In the genomic region with DNA sequence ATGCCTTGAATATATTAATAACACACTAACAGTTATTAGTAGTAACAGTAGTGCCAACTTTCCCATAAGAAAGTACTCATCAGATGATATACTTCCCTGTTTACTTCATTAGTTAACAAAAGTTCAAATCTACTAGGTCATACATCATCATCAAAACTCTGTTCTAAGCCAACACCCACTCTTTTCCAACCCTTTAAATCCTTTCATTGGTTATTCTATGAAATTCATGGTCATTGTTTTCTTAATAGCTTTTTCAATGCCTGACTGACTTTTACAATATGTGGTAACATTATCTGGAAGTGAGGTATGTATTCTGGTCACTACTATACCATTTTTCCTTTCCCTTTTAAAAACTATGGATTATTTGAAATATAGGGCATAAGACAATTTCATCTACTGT, we compare ENCODE assay signal across 17 cellular contexts. TPM values are rescaled to one million over a fixed set of nuclear protein-coding genes. Genes with fewer than 3 reads are reported as not detected.
A peak's percentile ranks its signal among the peaks of the same experiment; 100 is the strongest.
DNase-seq lines count a peak whose midpoint lies in the region; ATAC-seq and TF ChIP-seq lines count a peak whose summit lies in the region.
"Had no signal": no experiment of that assay in that cellular context is flagged by ENCODE, and none has a peak within 500 bp of the region (broad histone marks: within the 10 kb centered on the region; RNA-seq: fewer than 3 reads in every experiment).

No MANE protein-coding gene starts in this region.

- no peaks in the 10 kb centered on the region for H3K9me3 ChIP-seq in HEK293 (ENCODE audit: control insufficient read depth, insufficient read depth, low read depth, low read length)
- no peaks in the 10 kb centered on the region for H3K9me3 ChIP-seq in PC-3 (ENCODE audit: low read length)
- H3K9me3 ChIP-seq: BE2C; BLaER1 treated with 17β-estradiol and CSF1 and Interleukin-3, amounts not matched to agents 10 nM and 100 nM; HAP-1 had no signal

- H3K27ac ChIP-seq in HEK293 (ENCODE audit: extremely low read depth, low read depth, low read length) (no peak overlapping the region), PC-3 (ENCODE audit: low read length) (no peak overlapping the region)
- H3K27ac ChIP-seq: 22Rv1; BLaER1 treated with 17β-estradiol and CSF1 and Interleukin-3, amounts not matched to agents 10 nM and 100 nM had no signal

- no peaks in the 10 kb centered on the region for H3K9me3 Mint-ChIP-seq in CD14-positive monocyte

- TF ChIP-seq CTCF in HEK293 (tag by site-specific recombination; IDR thresholded peaks at IDR 0.05) (no peak), PC-3 (conservative IDR thresholded peaks at IDR 0.05; ENCODE audit: low read depth, low read length) (no peak), CD14-positive monocyte (IDR thresholded peaks at IDR 0.05) (no peak)

- no peak overlapping the region for H3K9ac ChIP-seq in PC-3 (ENCODE audit: low read length)
- H3K9ac ChIP-seq: BLaER1 treated with 17β-estradiol and CSF1 and Interleukin-3, amounts not matched to agents 10 nM and 100 nM had no signal

- H3K27me3 ChIP-seq in PC-3 (ENCODE audit: low read length), result peaks cover 17% of the 10 kb centered on the region; the same call in 1 of the 2 replicates
- H3K27me3 ChIP-seq: BLaER1 treated with 17β-estradiol and CSF1 and Interleukin-3, amounts not matched to agents 10 nM and 100 nM had no signal

- H3K27me3 Mint-ChIP-seq in CD14-positive monocyte (ENCODE audit: low read depth in 3 of 3), result peaks cover 0 to 6% (median 0%) of the 10 kb centered on the region in 3 donors

- no TSS peak for BruUV-seq in PC-3 (replicated peaks; lab: Mats Ljungman, UMichigan)

- H3K79me2 ChIP-seq in PC-3 (ENCODE audit: low read length), result no peaks in the 10 kb centered on the region

- no peaks in the 10 kb centered on the region for H4K20me1 ChIP-seq in PC-3 (ENCODE audit: low read length)
- H4K20me1 ChIP-seq: BLaER1 treated with 17β-estradiol and CSF1 and Interleukin-3, amounts not matched to agents 10 nM and 100 nM had no signal

- H3K4me1 ChIP-seq in HEK293 (ENCODE audit: control insufficient read depth, insufficient read depth, low read length), result no peaks in the 10 kb centered on the region
- H3K4me1 ChIP-seq in PC-3 (ENCODE audit: insufficient read depth, low read length), result no peaks in the 10 kb centered on the region
- H3K4me1 ChIP-seq: BE2C; BLaER1 treated with 17β-estradiol and CSF1 and Interleukin-3, amounts not matched to agents 10 nM and 100 nM; HAP-1 had no signal

- no peak overlapping the region for H3K4me3 Mint-ChIP-seq in CD14-positive monocyte
- H3K4me3 Mint-ChIP-seq: CD4-positive, alpha-beta memory T cell had no signal

- H2AFZ ChIP-seq in PC-3 (ENCODE audit: low read length), result no peak overlapping the region

- POLR2A ChIA-PET in HEK293 (lab: Yijun Ruan, JAX) (no interaction called here), PC-3 (lab: Charles Lee; ENCODE audit: unreplicated experiment) (no interaction called here)

- ATAC-seq in PC-3 (peak; percentile 42), HG02852 (IDR thresholded peaks at IDR 0.05; ENCODE audit: unreplicated experiment) (no peak)

- H3K27ac Mint-ChIP-seq in CD14-positive monocyte, result no peak overlapping the region
- H3K27ac Mint-ChIP-seq: CD4-positive, alpha-beta memory T cell had no signal

- H3K4me3 ChIP-seq in HEK293 (ENCODE audit: low read depth, low read length), result no peak overlapping the region
- no peak overlapping the region for H3K4me3 ChIP-seq in PC-3 (ENCODE audit: low read length)
- H3K4me3 ChIP-seq: BLaER1 treated with 17β-estradiol and CSF1 and Interleukin-3, amounts not matched to agents 10 nM and 100 nM; HAP-1 had no signal

- DNase-seq in DMS53 (lab: John Stamatoyannopoulos, UW) (peak; percentile 12), DMS53 treated with DMSO at 0.1 percent for 48 hours (lab: John Stamatoyannopoulos, UW; ENCODE audit: unreplicated experiment) (no peak), PC-3 (no peak), CD14-positive monocyte (ENCODE audit: low spot score) (no peak)
- DNase-seq: ACHN; AML-193; BE2C; CD4-positive, alpha-beta memory T cell; COR-L47; DMS 273 treated with DMSO at 0.1 percent for 48 hours; DND-41; GOT3 had no signal

- no peaks in the 10 kb centered on the region for H3K4me1 Mint-ChIP-seq in CD14-positive monocyte
- H3K4me1 Mint-ChIP-seq: CD4-positive, alpha-beta memory T cell had no signal

- no peaks in the 10 kb centered on the region for H3F3A ChIP-seq in PC-3 (ENCODE audit: low read length, unreplicated experiment)

- H3K36me3 ChIP-seq in HEK293 (ENCODE audit: control insufficient read depth in 2 of 2, insufficient read depth in 1 of 2, low read length in 2 of 2), result no peaks in the 10 kb centered on the region
- H3K36me3 ChIP-seq in PC-3 (ENCODE audit: low read depth, low read length), result no peaks in the 10 kb centered on the region
- H3K36me3 ChIP-seq: BE2C; BLaER1 treated with 17β-estradiol and CSF1 and Interleukin-3, amounts not matched to agents 10 nM and 100 nM; HAP-1 had no signal

- CTCF ChIA-PET in HEK293 (lab: Yijun Ruan, JAX), result interaction anchor here (0.6 to 1.6 kb wide), 6 partner anchors 10 to 727 kb away, joined by 3 to 7 read pairs (median 4); no protein-coding TSS in a partner anchor
- CTCF ChIA-PET in PC-3 (lab: Charles Lee), result no interaction called here

- intact Hi-C loops in PC-3 (cut with micrococcal nuclease) (no loop called here), CD14-positive monocyte (cut with micrococcal nuclease) (no loop called here)

- H3K9me2 ChIP-seq in PC-3 (replicated peaks; ENCODE audit: low read length), result no peaks in the 10 kb centered on the region

- H3K4me2 ChIP-seq in PC-3 (ENCODE audit: low read length), result no peak overlapping the region
- H3K4me2 ChIP-seq: BLaER1 treated with 17β-estradiol and CSF1 and Interleukin-3, amounts not matched to agents 10 nM and 100 nM had no signal

- H3K36me3 Mint-ChIP-seq in CD14-positive monocyte, result no peaks in the 10 kb centered on the region
- H3K36me3 Mint-ChIP-seq: CD4-positive, alpha-beta memory T cell had no signal

TF ChIP-seq in HEK293, 187 proteins besides CTCF, POLR2A, EP300 and RAD21:
- TF ChIP-seq ZNF701 (tag by site-specific recombination; IDR thresholded peaks at IDR 0.05), result no peak
- TF ChIP-seq, protein P1, sequence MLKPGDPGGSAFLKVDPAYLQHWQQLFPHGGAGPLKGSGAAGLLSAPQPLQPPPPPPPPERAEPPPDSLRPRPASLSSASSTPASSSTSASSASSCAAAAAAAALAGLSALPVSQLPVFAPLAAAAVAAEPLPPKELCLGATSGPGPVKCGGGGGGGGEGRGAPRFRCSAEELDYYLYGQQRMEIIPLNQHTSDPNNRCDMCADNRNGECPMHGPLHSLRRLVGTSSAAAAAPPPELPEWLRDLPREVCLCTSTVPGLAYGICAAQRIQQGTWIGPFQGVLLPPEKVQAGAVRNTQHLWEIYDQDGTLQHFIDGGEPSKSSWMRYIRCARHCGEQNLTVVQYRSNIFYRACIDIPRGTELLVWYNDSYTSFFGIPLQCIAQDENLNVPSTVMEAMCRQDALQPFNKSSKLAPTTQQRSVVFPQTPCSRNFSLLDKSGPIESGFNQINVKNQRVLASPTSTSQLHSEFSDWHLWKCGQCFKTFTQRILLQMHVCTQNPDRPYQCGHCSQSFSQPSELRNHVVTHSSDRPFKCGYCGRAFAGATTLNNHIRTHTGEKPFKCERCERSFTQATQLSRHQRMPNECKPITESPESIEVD (tag by site-specific recombination; IDR thresholded peaks at IDR 0.05), result peak; percentile 64

RNA-seq across cellular contexts. Expression of a gene that starts 9.7 kb away (rescaled TPM):
- not detected in 2 replicates for total RNA-seq in PC-3 (2014; rRNA removed)
- polyA plus RNA-seq in CD14-positive monocyte, result not detected
- total RNA-seq: CD4-positive, alpha-beta memory T cell had no signal
- polyA plus RNA-seq: CD4-positive, alpha-beta memory T cell had no signal

RNA-seq across cellular contexts. Expression of a gene that starts 47.6 kb away (rescaled TPM):
- 0.17 TPM in 1 of 2 replicates, not detected in the other for total RNA-seq in PC-3 (2014; rRNA removed)
- not detected for polyA plus RNA-seq in CD14-positive monocyte
- total RNA-seq: CD4-positive, alpha-beta memory T cell had no signal
- polyA plus RNA-seq: CD4-positive, alpha-beta memory T cell had no signal
